ENCODE assay signal across 8 cellular contexts in the genomic region with DNA sequence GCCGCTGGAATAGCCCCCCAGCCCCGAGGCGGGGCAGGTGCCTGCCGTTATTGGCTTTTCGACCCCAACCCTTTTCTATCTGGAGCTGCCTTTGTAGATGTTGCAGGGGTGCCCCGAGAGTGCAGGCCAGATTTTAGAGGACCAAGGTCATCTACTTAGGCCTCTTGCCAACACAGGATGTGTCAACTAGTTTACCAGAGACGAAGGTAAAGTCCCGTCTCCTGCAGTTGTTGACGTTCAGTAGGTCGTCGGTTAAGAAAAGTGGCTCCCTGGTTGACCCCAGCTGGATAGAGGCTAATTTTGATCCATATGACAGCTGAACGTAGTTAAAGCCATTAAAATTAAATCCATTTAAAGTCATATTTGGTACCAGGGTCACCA. TPM values are rescaled to one million over a fixed set of nuclear protein-coding genes. Genes with fewer than 3 reads are reported as not detected.
A peak's percentile ranks its signal among the peaks of the same experiment; 100 is the strongest.
DNase-seq lines count a peak whose midpoint lies in the region; ATAC-seq lines count a peak whose summit lies in the region.

No MANE protein-coding gene starts in this region.

- 5% methylated on average over 12 of the region's 12 CpGs for WGBS in right cardiac atrium

- H3K4me1 Mint-ChIP-seq in activated naive CD8-positive, alpha-beta T cell (ENCODE audit: low read depth): peaks cover 28% of the 10 kb centered on the region

- peaks cover 25 to 42% (median 38%) of the 10 kb centered on the region in 11 experiments; a peak in 21 of 22 replicates for H4K20me1 ChIP-seq in BLaER1 treated with 17β-estradiol and CSF1 and Interleukin-3, amounts not matched to agents 10 nM and 100 nM

- H3K4me3 ChIP-seq in BLaER1 treated with 17β-estradiol and CSF1 and Interleukin-3, amounts not matched to agents 10 nM and 100 nM: peak overlapping the region; percentile 85 to 100 (median 98)
- H3K4me3 ChIP-seq in right cardiac atrium (ENCODE audit: low read length): peak overlapping the region; percentile 83
- H3K4me3 ChIP-seq in skeletal muscle satellite cell (ENCODE audit: low read length): peak overlapping the region; percentile 99

- peak overlapping the region; percentile 78 to 92 (median 82) for H3K4me2 ChIP-seq in BLaER1 treated with 17β-estradiol and CSF1 and Interleukin-3, amounts not matched to agents 10 nM and 100 nM
- peak overlapping the region; percentile 95 for H3K4me2 ChIP-seq in skeletal muscle satellite cell (ENCODE audit: low read length)

- H3K36me3 ChIP-seq in BLaER1 treated with 17β-estradiol and CSF1 and Interleukin-3, amounts not matched to agents 10 nM and 100 nM: peaks cover 10 to 25% (median 19%) of the 10 kb centered on the region in 11 experiments; a peak in 20 of 22 replicates
- peaks cover 8% of the 10 kb centered on the region for H3K36me3 ChIP-seq in skeletal muscle satellite cell (ENCODE audit: insufficient read depth, low read length)

- H3K27ac ChIP-seq in BLaER1 treated with 17β-estradiol and CSF1 and Interleukin-3, amounts not matched to agents 10 nM and 100 nM: peak overlapping the region; percentile 99 to 100 (median 100)
- peak overlapping the region; percentile 86 for H3K27ac ChIP-seq in right cardiac atrium (ENCODE audit: low read length)

- H3K27me3 ChIP-seq in BLaER1 treated with 17β-estradiol and CSF1 and Interleukin-3, amounts not matched to agents 10 nM and 100 nM: no peaks in the 10 kb centered on the region
- H3K27me3 ChIP-seq in right cardiac atrium (ENCODE audit: control insufficient read depth, insufficient read depth) (no peaks in the 10 kb centered on the region), skeletal muscle satellite cell (ENCODE audit: control insufficient read depth, insufficient read depth, low read length) (no peaks in the 10 kb centered on the region)

- peaks cover 2% of the 10 kb centered on the region for H3K27me3 Mint-ChIP-seq in activated naive CD8-positive, alpha-beta T cell

- H3K9ac ChIP-seq in BLaER1 treated with 17β-estradiol and CSF1 and Interleukin-3, amounts not matched to agents 10 nM and 100 nM: peak overlapping the region; percentile 99 to 100 (median 100)
- peak overlapping the region; percentile 100 for H3K9ac ChIP-seq in skeletal muscle satellite cell (ENCODE audit: low read depth, low read length)

- peaks cover 5% of the 10 kb centered on the region for H3K36me3 Mint-ChIP-seq in activated naive CD8-positive, alpha-beta T cell

- intact Hi-C loops in right cardiac atrium (cut with DNase I): loop anchor here in 2 of 4 donors (10.0 kb wide), 2 partner anchors 95 to 105 kb away; no protein-coding TSS in a partner anchor

- peaks cover 7 to 27% (median 18%) of the 10 kb centered on the region in 11 experiments; a peak in 19 of 22 replicates for H3K9me3 ChIP-seq in BLaER1 treated with 17β-estradiol and CSF1 and Interleukin-3, amounts not matched to agents 10 nM and 100 nM (replicated peaks in 1 of 11)
- no peaks in the 10 kb centered on the region for H3K9me3 ChIP-seq in right cardiac atrium (ENCODE audit: control insufficient read depth, low read length)
- H3K9me3 ChIP-seq in skeletal muscle satellite cell (replicated peaks; ENCODE audit: low read length): no peaks in the 10 kb centered on the region

- DNase-seq in right cardiac atrium (no peak), HuH-7.5 (ENCODE audit: low spot score) (no peak), SIG-M5 treated with dmso at 0.1 percent for 504 hours (lab: John Stamatoyannopoulos, UW; ENCODE audit: unreplicated experiment) (no peak)

- ATAC-seq in GM18909 (IDR thresholded peaks at IDR 0.05; ENCODE audit: poor library complexity, unreplicated experiment) (peak; percentile 19), HG03460 (IDR thresholded peaks at IDR 0.05; ENCODE audit: unreplicated experiment) (peak; percentile 14), right cardiac atrium (peak in 1 of 2 donors; percentile 9)

- peak overlapping the region; percentile 84 for H3K4me3 Mint-ChIP-seq in activated naive CD8-positive, alpha-beta T cell

- peaks cover 5 to 30% (median 14%) of the 10 kb centered on the region in 10 experiments; a peak in 18 of 20 replicates for H3K4me1 ChIP-seq in BLaER1 treated with 17β-estradiol and CSF1 and Interleukin-3, amounts not matched to agents 10 nM and 100 nM
- H3K4me1 ChIP-seq in right cardiac atrium (ENCODE audit: control insufficient read depth, insufficient read depth, low read length): no peaks in the 10 kb centered on the region
- peaks cover 10% of the 10 kb centered on the region for H3K4me1 ChIP-seq in skeletal muscle satellite cell (ENCODE audit: control insufficient read depth, insufficient read depth, low read length)

- H3K27ac Mint-ChIP-seq in activated naive CD8-positive, alpha-beta T cell: peak overlapping the region; percentile 91

- H3K9me3 Mint-ChIP-seq in activated naive CD8-positive, alpha-beta T cell (ENCODE audit: low read depth): no peaks in the 10 kb centered on the region

RNA-seq across cellular contexts. Expression of a gene that starts 0.6 kb away (rescaled TPM):
- 100 to 1,000 TPM; 100 to 119 (median 107) TPM for total RNA-seq in right cardiac atrium
- 30.7 TPM for polyA plus RNA-seq in right cardiac atrium
- total RNA-seq in skeletal muscle satellite cell (2012; rRNA removed): 67.7 and 74.0 TPM in 2 replicates
